Comparison of ENCODE assay signal across 17 cellular contexts in the genomic region with DNA sequence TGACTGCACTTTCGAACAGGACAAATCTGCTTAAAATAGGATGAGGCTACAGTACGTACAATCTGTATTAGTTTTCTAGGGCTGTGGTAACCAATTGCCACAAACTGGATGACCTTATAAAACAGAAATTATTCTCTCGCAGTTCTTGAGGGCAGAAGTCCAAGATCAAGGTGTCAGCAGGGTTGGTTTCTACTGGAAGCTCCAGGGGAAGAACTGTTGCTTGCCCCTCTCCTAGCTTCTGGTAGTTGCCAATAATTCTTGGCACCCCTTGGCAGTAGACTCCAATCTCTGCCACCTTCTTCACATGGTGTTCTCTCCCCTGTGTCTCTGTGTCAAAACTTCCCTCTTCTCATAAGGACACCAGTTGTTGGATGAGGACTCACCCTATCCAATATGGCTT. TPM values are rescaled to one million over a fixed set of nuclear protein-coding genes. Genes with fewer than 3 reads are reported as not detected.
A peak's percentile ranks its signal among the peaks of the same experiment; 100 is the strongest.
DNase-seq lines count a peak whose midpoint lies in the region; ATAC-seq, FAIRE-seq and TF ChIP-seq lines count a peak whose summit lies in the region.
"Had no signal": no experiment of that assay in that cellular context is flagged by ENCODE, and none has a peak within 500 bp of the region (broad histone marks: within the 10 kb centered on the region; RNA-seq: fewer than 3 reads in every experiment).

No MANE protein-coding gene starts in this region.

- H3K4me3 ChIP-seq in HepG2 (replicated peaks in 1 of 3; ENCODE audit: insufficient read depth in 1 of 3, low read depth in 2 of 3, low read length in 3 of 3): no peak overlapping the region
- no peak overlapping the region for H3K4me3 ChIP-seq in right lobe of liver
- H3K4me3 ChIP-seq in WERI-Rb-1 (ENCODE audit: low read depth, low read length): peak overlapping the region; percentile 83
- no peak overlapping the region for H3K4me3 ChIP-seq in esophagus muscularis mucosa

- no peak overlapping the region for H3K9ac ChIP-seq in HepG2 (ENCODE audit: insufficient read depth, low read depth, low read length)

- H3K4me1 ChIP-seq in HepG2 (ENCODE audit: insufficient read depth, low read length) (peaks cover 18% of the 10 kb centered on the region), right lobe of liver (peaks cover 0 to 4% (median 1%) of the 10 kb centered on the region in 4 donors), esophagus muscularis mucosa (peaks cover 14 to 19% (median 16%) of the 10 kb centered on the region in 4 donors)

- DNase-seq in HepG2 (ENCODE audit: low spot score) (no peak), right lobe of liver (no peak), WERI-Rb-1 (no peak), esophagus muscularis mucosa (ENCODE audit: extremely low spot score) (peak; percentile 17), type B pancreatic cell (ENCODE audit: extremely low spot score, unreplicated experiment) (no peak), OCI-M2 (lab: John Stamatoyannopoulos, UW; ENCODE audit: unreplicated experiment) (no peak), cerebellar nuclear complex (lab: John Stamatoyannopoulos, UW) (no peak)
- DNase-seq: activated CD8-positive, alpha-beta memory T cell treated with anti-CD3 and anti-CD28 coated beads, Interleukin-2, amount 50 U/mL, for 48 hours; EL; islet precursor cell; KG1; NCI-H524 treated with DMSO at 0.1 percent for 48 hours; right cardiac atrium; stimulated activated naive CD4-positive, alpha-beta T cell treated with Interleukin-2 at 50 U/mL for 16 hours had no signal

- intact Hi-C loops in HepG2 (cut with micrococcal nuclease; ENCODE audit: unreplicated experiment): no loop called here
- intact Hi-C loops in right lobe of liver (cut with DNase I): no loop called here
- intact Hi-C loops in esophagus muscularis mucosa (cut with DNase I): no loop called here

- H3K36me3 Mint-ChIP-seq in type B pancreatic cell: no peaks in the 10 kb centered on the region

- H3K27me3 ChIP-seq in HepG2 (ENCODE audit: control insufficient read depth in 1 of 2, insufficient read depth in 2 of 2, low read length in 2 of 2) (no peaks in the 10 kb centered on the region; a peak in 1 of 5 replicates), right lobe of liver (no peaks in the 10 kb centered on the region), WERI-Rb-1 (ENCODE audit: insufficient read depth, low read depth, severe bottlenecking) (no peaks in the 10 kb centered on the region), esophagus muscularis mucosa (peaks cover 0 to 3% (median 0%) of the 10 kb centered on the region in 4 donors)
- H3K27me3 ChIP-seq: gastroesophageal sphincter had no signal

- TF ChIP-seq EP300 in HepG2 (IDR thresholded peaks at IDR 0.05; ENCODE audit: low read depth in 2 of 2, low read length in 2 of 2): no peak
- no peak for TF ChIP-seq EP300 in HepG2 (CRISPR knock-in tag; IDR thresholded peaks at IDR 0.05; ENCODE audit: borderline replicate concordance)
- no peak for TF ChIP-seq EP300 in esophagus muscularis mucosa (IDR thresholded peaks at IDR 0.05)

- H3K4me3 Mint-ChIP-seq in type B pancreatic cell: peak overlapping the region; percentile 91

- TF ChIP-seq CTCF in HepG2 (CRISPR knock-in tag; IDR thresholded peaks at IDR 0.05) (no peak), right lobe of liver (IDR thresholded peaks at IDR 0.05) (no peak), WERI-Rb-1 (IDR thresholded peaks at IDR 0.05; ENCODE audit: low read depth, low read length) (no peak), esophagus muscularis mucosa (IDR thresholded peaks at IDR 0.05) (no peak), type B pancreatic cell (conservative IDR thresholded peaks at IDR 0.05) (no peak)

- peak overlapping the region; percentile 97; the same call in 1 of the 2 replicates for H3K4me2 ChIP-seq in HepG2 (ENCODE audit: low read depth, low read length)

- ATAC-seq in HepG2 (no peak), right lobe of liver (no peak), GM19035 (IDR thresholded peaks at IDR 0.05; ENCODE audit: unreplicated experiment) (no peak)
- ATAC-seq: gastroesophageal sphincter, right cardiac atrium had no signal

- no peak for TF ChIP-seq RAD21 in HepG2 (CRISPR knock-in tag; IDR thresholded peaks at IDR 0.05)

- H4K20me1 ChIP-seq in HepG2 (ENCODE audit: insufficient read depth, low read length): no peaks in the 10 kb centered on the region

- peaks cover 13% of the 10 kb centered on the region for H3K27me3 Mint-ChIP-seq in type B pancreatic cell

- no peaks in the 10 kb centered on the region for H3K79me2 ChIP-seq in HepG2 (ENCODE audit: insufficient read depth, low read length)

- H3K9me3 ChIP-seq in HepG2 (ENCODE audit: low read length): no peaks in the 10 kb centered on the region
- H3K9me3 ChIP-seq in right lobe of liver: no peaks in the 10 kb centered on the region
- H3K9me3 ChIP-seq in WERI-Rb-1 (ENCODE audit: severe bottlenecking): no peaks in the 10 kb centered on the region
- H3K9me3 ChIP-seq in esophagus muscularis mucosa: no peaks in the 10 kb centered on the region
- H3K9me3 ChIP-seq: gastroesophageal sphincter had no signal

- no peak for TF ChIP-seq POLR2A in HepG2 (IDR thresholded peaks at IDR 0.05; ENCODE audit: insufficient read depth in 1 of 2, low read depth in 2 of 2, low read length in 2 of 2)
- no peak for TF ChIP-seq POLR2A in right lobe of liver (IDR thresholded peaks at IDR 0.05)
- TF ChIP-seq POLR2A in esophagus muscularis mucosa (IDR thresholded peaks at IDR 0.05; ENCODE audit: low read depth): no peak

- H3K27ac ChIP-seq in HepG2 (ENCODE audit: extremely low read length, insufficient read depth, low read length): no peak overlapping the region
- no peak overlapping the region for H3K27ac ChIP-seq in right lobe of liver
- no peak overlapping the region; the same call in 1 of the 2 replicates for H3K27ac ChIP-seq in WERI-Rb-1
- H3K27ac ChIP-seq in esophagus muscularis mucosa (replicated peaks in 1 of 4): no peak overlapping the region

- no TSS peak for BruUV-seq in HepG2 (replicated peaks; lab: Mats Ljungman, UMichigan)

- H3K27ac Mint-ChIP-seq in type B pancreatic cell: peak overlapping the region; percentile 70

- WGBS in HepG2 (ENCODE audit: low lambda C conversion rate): 70% methylated on average over 3 of the region's 3 CpGs
- 79% methylated on average over 3 of the region's 3 CpGs for WGBS in right lobe of liver (ENCODE audit: insufficient coverage, low coverage, low lambda C conversion rate, missing lambda C conversion rate)
- 87% methylated on average over 3 of the region's 3 CpGs for WGBS in esophagus muscularis mucosa

- H3K36me3 ChIP-seq in HepG2 (replicated peaks in 1 of 2; ENCODE audit: control insufficient read depth in 1 of 2, insufficient read depth in 2 of 2, low read length in 2 of 2) (no peaks in the 10 kb centered on the region), right lobe of liver (no peaks in the 10 kb centered on the region), WERI-Rb-1 (peaks cover 4% of the 10 kb centered on the region; the same call in 1 of the 2 replicates), esophagus muscularis mucosa (no peaks in the 10 kb centered on the region)
- H3K36me3 ChIP-seq: gastroesophageal sphincter had no signal

- CTCF ChIA-PET in HepG2 (lab: Yijun Ruan, JAX; ENCODE audit: low intra/inter-chr PET ratio, low total read pairs): no interaction called here

- POLR2A ChIA-PET in HepG2 (lab: Yijun Ruan, JAX): no interaction called here

- no peaks in the 10 kb centered on the region for H3K9me3 Mint-ChIP-seq in type B pancreatic cell

- no peak overlapping the region for H2AFZ ChIP-seq in HepG2 (ENCODE audit: low read length)

- in situ Hi-C loops in HepG2 (cut with HindIII; ENCODE audit: extremely low pct_ligation_motif_present, low pct_unique_long_range_greater_than_20kb): no loop called here

- H3K4me1 Mint-ChIP-seq in type B pancreatic cell (ENCODE audit: unreplicated experiment): no peaks in the 10 kb centered on the region

- FAIRE-seq in HepG2 (lab: Jason Lieb, UNC): no peak
- FAIRE-seq: GM12892 had no signal

RNA-seq across cellular contexts. Expression of a gene that starts 1.4 kb away (rescaled TPM):
- 0.48 and 0.93 TPM in 2 replicates for total RNA-seq in HepG2 (2016; rRNA removed; fragmentation: Illumina TruSeq; extraction: Trizol)
- 0.26 TPM in 1 of 2 replicates, not detected in the other for total RNA-seq in HepG2 (2016; cell fraction: cytosol; rRNA removed; fragmentation: Illumina TruSeq; extraction: Trizol; ENCODE audit: low read depth)
- 0.56 and 0.77 TPM in 2 replicates for total RNA-seq in HepG2 (2016; cell fraction: insoluble cytoplasmic fraction; rRNA removed; fragmentation: Illumina TruSeq; extraction: Trizol)
- total RNA-seq in HepG2 (2016; cell fraction: membrane; rRNA removed; fragmentation: Illumina TruSeq; extraction: Trizol): 0.28 and 0.31 TPM in 2 replicates
- total RNA-seq in HepG2 (2016; cell fraction: nucleus; rRNA removed; fragmentation: Illumina TruSeq; extraction: Trizol): 0.28 and 0.56 TPM in 2 replicates
- 0.45 and 0.46 TPM in 2 replicates for polyA plus RNA-seq in HepG2 (2011; rRNA removed)
- polyA plus RNA-seq in HepG2 (2011; cell fraction: cytosol; rRNA removed): 0.28 and 0.43 TPM in 2 replicates
- polyA plus RNA-seq in HepG2 (2011; cell fraction: nucleus; rRNA removed): 0.23 and 0.26 TPM in 2 replicates
- 0.45 and 0.97 TPM in 2 replicates for polyA plus RNA-seq in HepG2 (2012)
- 0.09 and 0.18 TPM in 2 replicates for polyA plus RNA-seq in HepG2 (2016; cell fraction: cytosol; fragmentation: Illumina TruSeq; extraction: Trizol; ENCODE audit: low read depth)
- polyA plus RNA-seq in HepG2 (2016; cell fraction: insoluble cytoplasmic fraction; fragmentation: Illumina TruSeq; extraction: Trizol; ENCODE audit: low read depth): 0.78 and 1.4 TPM in 2 replicates
- 0.22 and 0.45 TPM in 2 replicates for polyA plus RNA-seq in HepG2 (2016; cell fraction: membrane; fragmentation: Illumina TruSeq; extraction: Trizol; ENCODE audit: low read depth)
- 0.39 TPM in 1 of 2 replicates, not detected in the other for polyA plus RNA-seq in HepG2 (2016; cell fraction: nucleus; fragmentation: Illumina TruSeq; extraction: Trizol; ENCODE audit: insufficient read depth, low read depth)
- 1.9 and 2.0 TPM in 2 replicates for polyA minus RNA-seq in HepG2 (2011; rRNA and poly(A)+ RNA removed; ENCODE audit: low replicate concordance)
- polyA minus RNA-seq in HepG2 (2011; cell fraction: cytosol; rRNA and poly(A)+ RNA removed): 0.44 TPM in 1 of 2 replicates, not detected in the other
- polyA minus RNA-seq in HepG2 (2011; cell fraction: nucleus; rRNA and poly(A)+ RNA removed): 0.25 and 0.64 TPM in 2 replicates
- total RNA-seq in right lobe of liver: 1 to 10 TPM in 2 of 6 experiments, under 1 TPM in 4; 0.31 to 1.9 (median 0.85) TPM
- 1 to 10 TPM in 2 of 4 donors, under 1 TPM in 2; 0.42 to 3.6 (median 1.8) TPM for total RNA-seq in esophagus muscularis mucosa
- 2.5 and 3.1 TPM in 2 replicates for total RNA-seq in type B pancreatic cell (ENCODE audit: low replicate concordance)

RNA-seq across cellular contexts. Expression of a gene that starts 30.0 kb away (rescaled TPM):
- 27.3 and 52.3 TPM in 2 replicates for total RNA-seq in HepG2 (2016; rRNA removed; fragmentation: Illumina TruSeq; extraction: Trizol)
- 3.7 and 3.9 TPM in 2 replicates for total RNA-seq in HepG2 (2016; cell fraction: cytosol; rRNA removed; fragmentation: Illumina TruSeq; extraction: Trizol; ENCODE audit: low read depth)
- 28.0 and 52.9 TPM in 2 replicates for total RNA-seq in HepG2 (2016; cell fraction: insoluble cytoplasmic fraction; rRNA removed; fragmentation: Illumina TruSeq; extraction: Trizol)
- 10.2 and 11.8 TPM in 2 replicates for total RNA-seq in HepG2 (2016; cell fraction: membrane; rRNA removed; fragmentation: Illumina TruSeq; extraction: Trizol)
- 10.8 and 11.2 TPM in 2 replicates for total RNA-seq in HepG2 (2016; cell fraction: nucleus; rRNA removed; fragmentation: Illumina TruSeq; extraction: Trizol)
- polyA plus RNA-seq in HepG2 (2011; rRNA removed): 9.6 and 12.5 TPM in 2 replicates
- polyA plus RNA-seq in HepG2 (2011; cell fraction: cytosol; rRNA removed): 4.6 and 9.0 TPM in 2 replicates
- polyA plus RNA-seq in HepG2 (2011; cell fraction: nucleus; rRNA removed): 2.5 and 3.9 TPM in 2 replicates
- polyA plus RNA-seq in HepG2 (2012): 13.2 and 17.7 TPM in 2 replicates
- 2.5 and 2.7 TPM in 2 replicates for polyA plus RNA-seq in HepG2 (2016; cell fraction: cytosol; fragmentation: Illumina TruSeq; extraction: Trizol; ENCODE audit: low read depth)
- 30.5 and 35.4 TPM in 2 replicates for polyA plus RNA-seq in HepG2 (2016; cell fraction: insoluble cytoplasmic fraction; fragmentation: Illumina TruSeq; extraction: Trizol; ENCODE audit: low read depth)
- 6.1 and 6.2 TPM in 2 replicates for polyA plus RNA-seq in HepG2 (2016; cell fraction: membrane; fragmentation: Illumina TruSeq; extraction: Trizol; ENCODE audit: low read depth)
- 11.0 and 12.3 TPM in 2 replicates for polyA plus RNA-seq in HepG2 (2016; cell fraction: nucleus; fragmentation: Illumina TruSeq; extraction: Trizol; ENCODE audit: insufficient read depth, low read depth)
- polyA minus RNA-seq in HepG2 (2011; rRNA and poly(A)+ RNA removed; ENCODE audit: low replicate concordance): 4.3 and 5.5 TPM in 2 replicates
- polyA minus RNA-seq in HepG2 (2011; cell fraction: cytosol; rRNA and poly(A)+ RNA removed): 6.6 and 7.2 TPM in 2 replicates
- polyA minus RNA-seq in HepG2 (2011; cell fraction: nucleus; rRNA and poly(A)+ RNA removed): 4.8 and 11.6 TPM in 2 replicates
- total RNA-seq in right lobe of liver: 10 to 100 TPM in 5 of 6 experiments, 1 to 10 TPM in 1; 7.4 to 25.2 (median 15.5) TPM
- total RNA-seq in esophagus muscularis mucosa: 10 to 100 TPM; 10.4 to 22.0 (median 13.1) TPM
- 21.3 and 30.1 TPM in 2 replicates for total RNA-seq in type B pancreatic cell (ENCODE audit: low replicate concordance)

RNA-seq across cellular contexts. Expression of a gene that starts 30.2 kb away (rescaled TPM):
- total RNA-seq in HepG2 (2016; rRNA removed; fragmentation: Illumina TruSeq; extraction: Trizol): 7.5 and 11.3 TPM in 2 replicates
- total RNA-seq in HepG2 (2016; cell fraction: cytosol; rRNA removed; fragmentation: Illumina TruSeq; extraction: Trizol; ENCODE audit: low read depth): 1.4 and 1.7 TPM in 2 replicates
- total RNA-seq in HepG2 (2016; cell fraction: insoluble cytoplasmic fraction; rRNA removed; fragmentation: Illumina TruSeq; extraction: Trizol): 7.7 and 10.8 TPM in 2 replicates
- total RNA-seq in HepG2 (2016; cell fraction: membrane; rRNA removed; fragmentation: Illumina TruSeq; extraction: Trizol): 1.6 and 1.8 TPM in 2 replicates
- 11.1 and 15.1 TPM in 2 replicates for total RNA-seq in HepG2 (2016; cell fraction: nucleus; rRNA removed; fragmentation: Illumina TruSeq; extraction: Trizol)
- polyA plus RNA-seq in HepG2 (2011; rRNA removed): 7.2 and 7.4 TPM in 2 replicates
- polyA plus RNA-seq in HepG2 (2011; cell fraction: cytosol; rRNA removed): 3.2 and 4.5 TPM in 2 replicates
- polyA plus RNA-seq in HepG2 (2011; cell fraction: nucleus; rRNA removed): 17.3 and 18.9 TPM in 2 replicates
- 6.2 and 7.8 TPM in 2 replicates for polyA plus RNA-seq in HepG2 (2012)
- 0.18 and 0.27 TPM in 2 replicates for polyA plus RNA-seq in HepG2 (2016; cell fraction: cytosol; fragmentation: Illumina TruSeq; extraction: Trizol; ENCODE audit: low read depth)
- polyA plus RNA-seq in HepG2 (2016; cell fraction: insoluble cytoplasmic fraction; fragmentation: Illumina TruSeq; extraction: Trizol; ENCODE audit: low read depth): 4.4 and 4.9 TPM in 2 replicates
- polyA plus RNA-seq in HepG2 (2016; cell fraction: membrane; fragmentation: Illumina TruSeq; extraction: Trizol; ENCODE audit: low read depth): 0.26 and 0.31 TPM in 2 replicates
- polyA plus RNA-seq in HepG2 (2016; cell fraction: nucleus; fragmentation: Illumina TruSeq; extraction: Trizol; ENCODE audit: insufficient read depth, low read depth): 12.3 and 14.0 TPM in 2 replicates
- 8.9 and 18.6 TPM in 2 replicates for polyA minus RNA-seq in HepG2 (2011; rRNA and poly(A)+ RNA removed; ENCODE audit: low replicate concordance)
- polyA minus RNA-seq in HepG2 (2011; cell fraction: cytosol; rRNA and poly(A)+ RNA removed): 5.2 and 12.1 TPM in 2 replicates
- polyA minus RNA-seq in HepG2 (2011; cell fraction: nucleus; rRNA and poly(A)+ RNA removed): 60.4 and 61.2 TPM in 2 replicates
- 10 to 100 TPM; 13.9 to 24.4 (median 16.3) TPM for total RNA-seq in right lobe of liver
- 10 to 100 TPM; 18.2 to 26.6 (median 23.1) TPM for total RNA-seq in esophagus muscularis mucosa
- 15.6 and 19.9 TPM in 2 replicates for total RNA-seq in type B pancreatic cell (ENCODE audit: low replicate concordance)
